In the genomic region with DNA sequence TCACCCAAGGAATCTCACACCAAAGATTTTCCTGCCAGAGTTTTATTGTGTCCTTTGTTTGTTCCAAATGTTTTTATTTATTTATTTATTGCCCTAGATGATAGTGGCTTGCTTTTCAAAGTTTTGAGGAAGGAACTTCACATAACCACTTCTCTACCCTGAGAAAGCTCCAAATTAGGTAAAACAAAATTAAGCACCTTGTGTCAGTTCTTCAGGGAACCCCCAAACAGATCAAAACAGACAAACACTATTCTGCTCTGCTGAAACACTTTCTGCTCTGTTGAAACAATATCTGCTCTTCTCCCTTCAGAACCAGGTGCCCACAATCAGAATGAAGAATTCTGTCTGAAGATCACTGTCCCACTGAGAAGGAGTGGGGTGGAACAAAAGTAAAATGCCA, we compare ENCODE assay signal across 18 cellular contexts. TPM values are rescaled to one million over a fixed set of nuclear protein-coding genes. Genes with fewer than 3 reads are reported as not detected.
"Had no signal": no experiment of that assay in that cellular context is flagged by ENCODE, and none has a peak within 500 bp of the region (broad histone marks: within the 10 kb centered on the region; RNA-seq: fewer than 3 reads in every experiment).

No MANE protein-coding gene starts in this region.

- H3K4me3 ChIP-seq: colonic mucosa, esophagus squamous epithelium, heart right ventricle, testis had no signal

- H3K9me3 ChIP-seq: colonic mucosa, esophagus squamous epithelium, testis had no signal

- ATAC-seq: activated CD4-positive, alpha-beta T cell treated with anti-CD3 and anti-CD28 coated beads for 36 hours; activated CD8-positive, alpha-beta T cell treated with anti-CD3 and anti-CD28 coated beads for 36 hours; heart right ventricle; natural killer cell; sciatic nerve had no signal

- H3K9me3 Mint-ChIP-seq: natural killer cell; stimulated activated naive CD8-positive, alpha-beta T cell treated with anti-CD3 and anti-CD28 coated beads, Interleukin-15, Interleukin-2, amounts not matched to agents 100 ng/mL and 50 ng/mL, for 24 hours had no signal

- H3K27ac Mint-ChIP-seq: activated CD4-positive, alpha-beta T cell treated with anti-CD3 and anti-CD28 coated beads for 36 hours; activated CD8-positive, alpha-beta T cell treated with anti-CD3 and anti-CD28 coated beads for 36 hours; activated T-helper 1 cell treated with anti-CD3 and anti-CD28 coated beads, Interleukin-12 subunit alpha, Interleukin-12 subunit beta, Interleukin-2, Interleukin-4 antibody, amounts not matched to agents 30 ng/mL and 10 ng/mL and 1 ng/mL, durations not matched to agents 14 hours and 24 hours and 36 hours; natural killer cell; stimulated activated naive CD8-positive, alpha-beta T cell treated with anti-CD3 and anti-CD28 coated beads, Interleukin-15, Interleukin-2, amounts not matched to agents 100 ng/mL and 50 ng/mL, for 24 hours had no signal

- H3K36me3 Mint-ChIP-seq: natural killer cell had no signal

- H3K4me3 Mint-ChIP-seq: activated CD4-positive, alpha-beta T cell treated with anti-CD3 and anti-CD28 coated beads for 36 hours; activated CD8-positive, alpha-beta T cell treated with anti-CD3 and anti-CD28 coated beads for 36 hours; activated T-helper 1 cell treated with anti-CD3 and anti-CD28 coated beads, Interleukin-12 subunit alpha, Interleukin-12 subunit beta, Interleukin-2, Interleukin-4 antibody, amounts not matched to agents 30 ng/mL and 10 ng/mL and 1 ng/mL, durations not matched to agents 14 hours and 24 hours and 36 hours; natural killer cell; stimulated activated naive CD8-positive, alpha-beta T cell treated with anti-CD3 and anti-CD28 coated beads, Interleukin-15, Interleukin-2, amounts not matched to agents 100 ng/mL and 50 ng/mL, for 24 hours had no signal

- H3K27me3 ChIP-seq: colonic mucosa, esophagus squamous epithelium, testis had no signal

- H3K36me3 ChIP-seq: colonic mucosa, esophagus squamous epithelium, heart right ventricle had no signal

- H3K27me3 Mint-ChIP-seq: activated CD4-positive, alpha-beta T cell treated with anti-CD3 and anti-CD28 coated beads for 36 hours; activated CD8-positive, alpha-beta T cell treated with anti-CD3 and anti-CD28 coated beads for 36 hours; stimulated activated naive CD8-positive, alpha-beta T cell treated with anti-CD3 and anti-CD28 coated beads, Interleukin-15, Interleukin-2, amounts not matched to agents 100 ng/mL and 50 ng/mL, for 24 hours had no signal

- DNase-seq: activated CD4-positive, alpha-beta T cell treated with anti-CD3 and anti-CD28 coated beads for 36 hours; activated CD8-positive, alpha-beta memory T cell treated with anti-CD3 and anti-CD28 coated beads, Interleukin-2, amount 50 U/mL, for 4 hours; activated CD8-positive, alpha-beta T cell treated with anti-CD3 and anti-CD28 coated beads for 36 hours; activated naive CD4-positive, alpha-beta T cell; caudate nucleus; colonic mucosa; esophagus squamous epithelium; foreskin fibroblast; heart right ventricle; natural killer cell; T-helper 9 cell; testis had no signal

- H3K4me1 ChIP-seq: colonic mucosa, esophagus squamous epithelium, testis had no signal

- H3K27ac ChIP-seq: colonic mucosa, heart right ventricle, testis, VCaP had no signal

RNA-seq across cellular contexts. Expression of a gene that starts 16.5 kb away (rescaled TPM):
- total RNA-seq: activated CD4-positive, alpha-beta T cell treated with anti-CD3 and anti-CD28 coated beads for 36 hours; activated T-helper 1 cell treated with anti-CD3 and anti-CD28 coated beads, Interleukin-12 subunit alpha, Interleukin-12 subunit beta, Interleukin-2, Interleukin-4 antibody, amounts not matched to agents 30 ng/mL and 10 ng/mL and 1 ng/mL, durations not matched to agents 14 hours and 24 hours and 36 hours; lung microvascular endothelial cell; pulmonary artery endothelial cell had no signal
